ENCODE assay signal across 34 cellular contexts in the genomic region with DNA sequence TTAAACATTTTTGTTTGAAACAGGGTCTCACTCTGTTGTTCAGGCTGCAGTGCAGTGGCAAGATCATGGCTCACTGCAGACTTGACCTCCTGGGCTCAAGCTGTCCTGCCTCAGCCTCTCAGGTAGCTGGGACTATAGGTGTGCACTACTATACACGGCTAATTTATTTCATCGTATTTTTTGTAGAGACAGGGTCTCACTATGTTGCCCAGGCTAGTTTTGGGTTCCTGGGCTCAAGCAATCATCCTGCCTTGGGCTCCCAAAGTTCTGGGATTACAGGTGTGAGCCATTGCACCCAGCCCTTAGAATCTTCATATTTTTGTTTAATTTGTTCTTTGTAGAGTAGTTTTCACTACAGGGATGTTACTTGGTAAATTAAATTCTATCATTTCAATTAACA.
"Had no signal": no experiment of that assay in that cellular context is flagged by ENCODE, and none has a peak within 500 bp of the region (broad histone marks: within the 10 kb centered on the region; RNA-seq: fewer than 3 reads in every experiment).

No MANE protein-coding gene starts in this region.

- H3K27ac ChIP-seq: cardiac muscle cell, colonic mucosa, prostate gland, tibial artery, VCaP had no signal

- H3K4me2 ChIP-seq: smooth muscle cell had no signal

- DNase-seq: activated CD4-positive, alpha-beta T cell treated with anti-CD3 and anti-CD28 coated beads for 48 hours; activated CD4-positive, alpha-beta T cell treated with anti-CD3 and anti-CD28 coated beads, Interleukin-2, amount 50 U/mL, for 48 hours; activated CD8-positive, alpha-beta memory T cell treated with anti-CD3 and anti-CD28 coated beads for 24 hours; activated gamma-delta T cell; activated naive CD4-positive, alpha-beta T cell treated with anti-CD3 and anti-CD28 coated beads, Interleukin-2, amount 50 U/mL, for 16 hours; aorta; cerebellar nuclear complex; colonic mucosa; effector memory CD4-positive, alpha-beta T cell; gastrocnemius medialis; glutamatergic neuron; islet precursor cell; left ventricle myocardium inferior; mesendoderm; mucosa of descending colon; nucleus accumbens; retina; stimulated activated CD4-positive, alpha-beta T cell treated with anti-CD3 and anti-CD28 coated beads, Interleukin-1b, Interleukin-23, amount 100 ng/mL, for 48 hours; stimulated activated CD4-positive, alpha-beta T cell treated with anti-CD3 and anti-CD28 coated beads, Interleukin-4, amount 100 ng/mL, for 4 hours; stimulated activated CD8-positive, alpha-beta memory T cell treated with anti-CD3 and anti-CD28 coated beads, Interleukin-4, amount 100 ng/mL, for 48 hours; stimulated activated naive CD8-positive, alpha-beta T cell treated with anti-CD3 and anti-CD28 coated beads, Interleukin-15, amount 100 ng/mL, for 72 hours; T-cell; T-helper 9 cell; tibial artery had no signal

- H3K36me3 ChIP-seq: cardiac muscle cell, colonic mucosa, gastrocnemius medialis, left ventricle myocardium inferior, prostate gland, tibial artery had no signal

- H3K4me3 ChIP-seq: cardiac muscle cell, colonic mucosa, gastrocnemius medialis, left ventricle myocardium inferior, lung, mucosa of descending colon, prostate gland, smooth muscle cell, tibial artery had no signal

- H3K27me3 ChIP-seq: cardiac muscle cell, colonic mucosa, gastrocnemius medialis, tibial artery had no signal

- H3K9me3 Mint-ChIP-seq: brain; neural crest cell; stimulated activated memory B cell treated with anti-CD40 and anti-IgM and Interleukin-4, amounts not matched to agents 10 μg/mL and 1 μg/mL and 100 μg/mL, for 72 hours; stimulated activated naive CD8-positive, alpha-beta T cell treated with anti-CD3 and anti-CD28 coated beads, Interleukin-15, amount 100 ng/mL, for 72 hours; T-cell had no signal

- H3K4me1 ChIP-seq: colonic mucosa, prostate gland had no signal

- H3K27me3 Mint-ChIP-seq: brain; stimulated activated memory B cell treated with anti-CD40 and anti-IgM and Interleukin-4, amounts not matched to agents 10 μg/mL and 1 μg/mL and 100 μg/mL, for 72 hours; stimulated activated naive CD8-positive, alpha-beta T cell treated with anti-CD3 and anti-CD28 coated beads, Interleukin-15, amount 100 ng/mL, for 72 hours; T-cell had no signal

- H3K4me3 Mint-ChIP-seq: brain; neural crest cell; stimulated activated memory B cell treated with anti-CD40 and anti-IgM and Interleukin-4, amounts not matched to agents 10 μg/mL and 1 μg/mL and 100 μg/mL, for 72 hours had no signal

- FAIRE-seq: TTC549 had no signal

- H3K9me3 ChIP-seq: colonic mucosa, gastrocnemius medialis, left ventricle myocardium inferior, mucosa of descending colon, prostate gland, tibial artery had no signal

- H3K36me3 Mint-ChIP-seq: brain; stimulated activated memory B cell treated with anti-CD40 and anti-IgM and Interleukin-4, amounts not matched to agents 10 μg/mL and 1 μg/mL and 100 μg/mL, for 72 hours; T-cell had no signal

- ATAC-seq: activated CD4-positive, CD25-positive, alpha-beta regulatory T cell treated with anti-CD3 and anti-CD28 coated beads, Interleukin-2, amount 50 U/mL, for 24 hours; gastrocnemius medialis; stimulated activated memory B cell treated with anti-CD40 and anti-IgM and Interleukin-4, amounts not matched to agents 10 μg/mL and 1 μg/mL and 100 μg/mL, for 72 hours; stimulated activated naive CD8-positive, alpha-beta T cell treated with anti-CD3 and anti-CD28 coated beads, Interleukin-15, amount 100 ng/mL, for 72 hours; T-cell had no signal
